Comparison of ENCODE assay signal across 1 cellular context in the genomic region with DNA sequence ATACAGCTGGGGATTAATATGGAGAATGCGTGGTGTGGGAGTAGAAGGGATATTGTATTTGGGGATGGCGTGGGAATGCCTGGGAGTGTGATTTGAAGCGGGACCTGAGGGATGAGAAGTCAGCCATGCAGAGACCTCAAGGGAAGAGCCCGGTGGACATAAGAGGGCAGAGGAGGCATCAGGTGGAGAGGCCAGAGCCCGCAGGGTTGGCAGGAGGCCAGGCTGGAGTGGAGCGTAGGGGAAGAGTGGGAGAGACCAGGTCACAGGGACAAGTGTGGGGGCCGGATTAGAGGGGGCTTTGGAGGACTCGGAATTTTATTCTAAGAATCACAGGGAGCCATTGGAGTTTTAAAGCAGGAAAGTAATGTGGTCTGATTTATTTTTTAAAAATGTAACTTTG.
TF ChIP-seq lines count a peak whose summit lies in the region.

No MANE protein-coding gene starts in this region.

TF ChIP-seq in HCT116, 20 proteins besides CTCF, POLR2A, EP300 and RAD21 (continued from another document):
- TF ChIP-seq ATF3 (IDR thresholded peaks at IDR 0.05): no peak
- no peak for TF ChIP-seq TCF7L2 (IDR thresholded peaks at IDR 0.05; ENCODE audit: borderline replicate concordance, extremely low read depth, insufficient read depth, insufficient read length)
- TF ChIP-seq SP1 (IDR thresholded peaks at IDR 0.05; ENCODE audit: low read depth): no peak
- TF ChIP-seq JUND (IDR thresholded peaks at IDR 0.05): no peak
- no peak for TF ChIP-seq EGR1 (IDR thresholded peaks at IDR 0.05; ENCODE audit: low read depth)
